Comparison of ENCODE assay signal across 11 cellular contexts in genomic region chr11:8905528-8906165, GRCh38. TPM values are rescaled to one million over a fixed set of nuclear protein-coding genes. Genes with fewer than 3 reads are reported as not detected.
DNase-seq lines count a peak whose midpoint lies in the region; ATAC-seq and TF ChIP-seq lines count a peak whose summit lies in the region.
"Had no signal": no experiment of that assay in that cellular context is flagged by ENCODE, and none has a peak within 500 bp of the region (broad histone marks: within the 10 kb centered on the region; RNA-seq: fewer than 3 reads in every experiment).

No MANE protein-coding gene starts in this region.

- DNase-seq in GM03348 (ENCODE audit: low spot score) (peak; percentile 73), NCI-H69 (lab: John Stamatoyannopoulos, UW) (peak; percentile 31), epithelial cell of esophagus (ENCODE audit: low read depth) (peak; percentile 88), osteoblast (ENCODE audit: insufficient read length, low spot score, missing footprints) (peak; percentile 81), D341Med (ENCODE audit: low spot score) (no peak), sciatic nerve (ENCODE audit: low spot score) (no peak), GM19238 (ENCODE audit: insufficient read length, low spot score) (no peak), SIG-M5 treated with dmso at 0.1 percent for 504 hours (lab: John Stamatoyannopoulos, UW; ENCODE audit: unreplicated experiment) (no peak)
- DNase-seq: CD4-positive, alpha-beta T cell; psoas muscle had no signal

- H3K4me3 ChIP-seq in epithelial cell of esophagus (ENCODE audit: low read length) (no peak overlapping the region), osteoblast (ENCODE audit: insufficient read depth, low read length) (no peak overlapping the region)
- H3K4me3 ChIP-seq: psoas muscle had no signal

- H3K79me2 ChIP-seq in osteoblast (ENCODE audit: insufficient read depth, low read length) = no peaks in the 10 kb centered on the region

- H3K36me3 ChIP-seq in osteoblast (ENCODE audit: insufficient read depth, low read length) = no peaks in the 10 kb centered on the region

- ATAC-seq in sciatic nerve = no peak
- ATAC-seq: psoas muscle had no signal

- H4K20me1 ChIP-seq in osteoblast (ENCODE audit: insufficient read depth, low read length) = no peaks in the 10 kb centered on the region

- intact Hi-C loops in sciatic nerve (cut with DNase I) = no loop called here

- H3K27ac ChIP-seq in osteoblast (ENCODE audit: low read depth, low read length) = peak overlapping the region; percentile 68
- H3K27ac ChIP-seq: psoas muscle had no signal

- H3K4me1 ChIP-seq in osteoblast (ENCODE audit: insufficient read depth, low read length) = peaks cover 22% of the 10 kb centered on the region
- H3K4me1 ChIP-seq: psoas muscle had no signal

- TF ChIP-seq CTCF in epithelial cell of esophagus (IDR thresholded peaks at IDR 0.05; ENCODE audit: insufficient read depth, low read depth, low read length, missing control alignments) (no peak), osteoblast (IDR thresholded peaks at IDR 0.05; ENCODE audit: extremely low read depth, low read depth, low read length) (no peak)

- H3K27me3 ChIP-seq in osteoblast (ENCODE audit: insufficient read depth, low read length) = no peaks in the 10 kb centered on the region

- H3K4me2 ChIP-seq in osteoblast (ENCODE audit: insufficient read depth, low read length) = peak overlapping the region; percentile 34

- no peak overlapping the region for H2AFZ ChIP-seq in osteoblast (ENCODE audit: low read length)

- H3K9me3 ChIP-seq in osteoblast (ENCODE audit: low read depth, low read length) = no peaks in the 10 kb centered on the region
- H3K9me3 ChIP-seq: psoas muscle had no signal

RNA-seq across cellular contexts. Expression of gene AKIP1, which starts 5.3 kb away (rescaled TPM):
- 39.1 and 43.6 TPM in 2 replicates for total RNA-seq in osteoblast
- 14.7 TPM for total RNA-seq in sciatic nerve

RNA-seq across cellular contexts. Expression of gene C11orf16, which starts 27.1 kb away (rescaled TPM):
- total RNA-seq in osteoblast (0.29 TPM in 1 of 2 replicates, not detected in the other), sciatic nerve (not detected)
- total RNA-seq: CD4-positive, alpha-beta T cell; psoas muscle; T-helper 1 cell treated with Interleukin-12 subunit alpha and Interleukin-12 subunit beta and Interleukin-4 antibody, amounts not matched to agents 30 ng/mL and 1 ng/mL, for 36 hours had no signal

RNA-seq across cellular contexts. Expression of gene ASCL3, which starts 37.2 kb away (rescaled TPM):
- total RNA-seq in osteoblast (not detected in 2 replicates), sciatic nerve (not detected)
- total RNA-seq: CD4-positive, alpha-beta T cell; psoas muscle; T-helper 1 cell treated with Interleukin-12 subunit alpha and Interleukin-12 subunit beta and Interleukin-4 antibody, amounts not matched to agents 30 ng/mL and 1 ng/mL, for 36 hours had no signal

RNA-seq across cellular contexts. Expression of gene TMEM9B, which starts 58.6 kb away (rescaled TPM):
- total RNA-seq in osteoblast (32.6 and 40.1 TPM in 2 replicates), sciatic nerve (44.0 TPM)

Comparison
In these comparisons a context has a peak if more than half of its experiments do, and no peak if none do; other contexts are left out.
1. DNase-seq: peak in GM03348 (single experiment), NCI-H69 (single experiment), epithelial cell of esophagus (single experiment) and osteoblast (single experiment); none in D341Med (single experiment), sciatic nerve (single experiment), GM19238 (single experiment) and SIG-M5 treated with dmso at 0.1 percent for 504 hours (single experiment).